6 cellular contexts compared by ENCODE assay signal in genomic region chr19:17337675-17338439, GRCh38. TPM values are rescaled to one million over a fixed set of nuclear protein-coding genes. Genes with fewer than 3 reads are reported as not detected.
DNase-seq lines count a peak whose midpoint lies in the region; ATAC-seq and TF ChIP-seq lines count a peak whose summit lies in the region.

No MANE protein-coding gene starts in this region.

- WGBS in transverse colon (ENCODE audit: low coverage in 1 of 2), 2 donors = 8% methylated on average over 47 of the region's 52 CpGs; no CpG with 5 or more reads in 1 of the 2 donors

- CTCF ChIA-PET in HEK293T (lab: Yijun Ruan, JAX) = no interaction called here

- H3K4me3 ChIP-seq in iPS-11a (ENCODE audit: low read depth, low read length) = peak overlapping the region; percentile 96
- H3K4me3 ChIP-seq in transverse colon = peak overlapping the region; percentile 45 to 93 (median 55)

- H3K36me3 ChIP-seq in transverse colon = no peaks in the 10 kb centered on the region

- H3K27me3 ChIP-seq in transverse colon = no peaks in the 10 kb centered on the region

- no peak for TF ChIP-seq CTCF in VCaP (conservative IDR thresholded peaks at IDR 0.05)
- no peak for TF ChIP-seq CTCF in transverse colon (IDR thresholded peaks at IDR 0.05)

- DNase-seq in HEK293T (ENCODE audit: extremely low spot score) (peak; percentile 44), transverse colon (no peak), HCEC 1CT (no peak)

- in situ Hi-C loops in transverse colon (cut with MboI; ENCODE audit: low pct_ligation_motif_present in 1 of 4, low pct_unique_long_range_greater_than_20kb in 1 of 4, low sequenced_read_pairs in 3 of 4) = no loop called here

- TF ChIP-seq EP300 in transverse colon (IDR thresholded peaks at IDR 0.05; ENCODE audit: low read depth) = no peak

- H3K4me1 ChIP-seq in transverse colon = peaks cover 16 to 47% (median 28%) of the 10 kb centered on the region in 4 donors

- H3K9me3 ChIP-seq in transverse colon = no peaks in the 10 kb centered on the region

- POLR2A ChIA-PET in HEK293T (lab: Yijun Ruan, JAX) = interaction anchor here (1.0 to 9.3 kb wide), 3 partner anchors 30 to 51 kb away, joined by 3 to 107 read pairs (median 8); partner anchors contain the start of genes DDA1 and MRPL34

- intact Hi-C loops in transverse colon (cut with DNase I; ENCODE audit: low total_unique reads) = no loop called here

- no peak for TF ChIP-seq POLR2A in transverse colon (IDR thresholded peaks at IDR 0.05)

- peak overlapping the region; percentile 93 for H3K27ac ChIP-seq in VCaP
- peak overlapping the region; percentile 94 to 99 (median 98) for H3K27ac ChIP-seq in transverse colon

- no peak for ATAC-seq in GM21423 (IDR thresholded peaks at IDR 0.05; ENCODE audit: unreplicated experiment)

TF ChIP-seq in HEK293T, 16 proteins besides CTCF, POLR2A, EP300 and RAD21:
- no peak for TF ChIP-seq BHLHE40 (IDR thresholded peaks at IDR 0.05; ENCODE audit: borderline replicate concordance)
- TF ChIP-seq HDGF (IDR thresholded peaks at IDR 0.05; ENCODE audit: borderline replicate concordance) = peak; percentile 78; the same call in 1 of the 2 replicates
- TF ChIP-seq ARNT (IDR thresholded peaks at IDR 0.05) = no peak

RNA-seq across cellular contexts. Expression of gene GTPBP3, which starts 0.5 kb away (rescaled TPM):
- total RNA-seq in transverse colon = 100 to 1,000 TPM in 1 of 4 donors, 10 to 100 TPM in 3; 24.7 to 206 (median 30.5) TPM

RNA-seq across cellular contexts. Expression of gene ANO8, which starts 3.2 kb away (rescaled TPM):
- 10 to 100 TPM in 2 of 4 donors, 1 to 10 TPM in 2; 6.7 to 73.0 (median 10.3) TPM for total RNA-seq in transverse colon

RNA-seq across cellular contexts. Expression of gene DDA1, which starts 28.5 kb away (rescaled TPM):
- total RNA-seq in transverse colon = 10 to 100 TPM; 20.6 to 98.1 (median 22.0) TPM

RNA-seq across cellular contexts. Expression of gene MRPL34, which starts 32.2 kb away (rescaled TPM):
- 100 to 1,000 TPM; 243 to 390 (median 272) TPM for total RNA-seq in transverse colon

RNA-seq across cellular contexts. Expression of gene ABHD8, which starts 34.6 kb away (rescaled TPM):
- total RNA-seq in transverse colon = 10 to 100 TPM in 1 of 4 donors, 1 to 10 TPM in 3; 6.0 to 14.1 (median 9.1) TPM
